28 cellular contexts compared by ENCODE assay signal in genomic region chr6:170394980-170395379, GRCh38.
"Had no signal": no experiment of that assay in that cellular context is flagged by ENCODE, and none has a peak within 500 bp of the region (broad histone marks: within the 10 kb centered on the region; RNA-seq: fewer than 3 reads in every experiment).

No MANE protein-coding gene starts in this region.

- DNase-seq: stimulated activated CD4-positive, alpha-beta T cell treated with anti-CD3 and anti-CD28 coated beads, Interleukin-2, amount 100 ng/mL, for 24 hours; stimulated activated CD4-positive, alpha-beta T cell treated with anti-CD3 and anti-CD28 coated beads, Interleukin-2, amount 100 ng/mL, for 48 hours; stimulated activated CD4-positive, alpha-beta T cell treated with anti-CD3 and anti-CD28 coated beads, Interleukin-4, amount 100 ng/mL, for 1 hour; stimulated activated CD4-positive, alpha-beta T cell treated with anti-CD3 and anti-CD28 coated beads, Interleukin-4, amount 100 ng/mL, for 24 hours; stimulated activated CD4-positive, alpha-beta T cell treated with anti-CD3 and anti-CD28 coated beads, Interleukin-4, amount 100 ng/mL, for 4 hours; stimulated activated CD8-positive, alpha-beta memory T cell treated with anti-CD3 and anti-CD28 coated beads, Interleukin-4, amount 100 ng/mL, for 48 hours; stimulated activated naive B cell treated with anti-CD40 and anti-IgM and Interleukin-4, amounts not matched to agents 10 μg/mL and 1 μg/mL and 100 μg/mL, for 72 hours; stimulated activated naive CD4-positive, alpha-beta T cell treated with Interleukin-2 at 50 U/mL for 16 hours; stimulated activated naive CD8-positive, alpha-beta T cell treated with anti-CD3 and anti-CD28 coated beads, Interleukin-15, amount 100 ng/mL, for 72 hours; stimulated activated naive CD8-positive, alpha-beta T cell treated with anti-CD3 and anti-CD28 coated beads, Interleukin-15, Interleukin-2, amounts not matched to agents 100 U/mL and 50 U/mL, for 24 hours; stomach; substantia nigra; testis; thyroid gland; tibial artery; transverse colon; trophoblast cell; upper lobe of left lung; upper lobe of right lung; uterus had no signal

- H3K36me3 ChIP-seq: uterus had no signal

- ATAC-seq: stimulated activated memory B cell treated with anti-CD40 and anti-IgM and Interleukin-4, amounts not matched to agents 10 μg/mL and 1 μg/mL and 100 μg/mL, for 72 hours; stimulated activated naive B cell treated with anti-CD40 and anti-IgM and Interleukin-4, amounts not matched to agents 10 μg/mL and 1 μg/mL and 100 μg/mL, for 72 hours; upper lobe of right lung had no signal

- H3K27ac Mint-ChIP-seq: stimulated activated memory B cell treated with anti-CD40 and anti-IgM and Interleukin-4, amounts not matched to agents 10 μg/mL and 1 μg/mL and 100 μg/mL, for 72 hours; stimulated activated naive B cell treated with anti-CD40 and anti-IgM and Interleukin-4, amounts not matched to agents 10 μg/mL and 1 μg/mL and 100 μg/mL, for 72 hours; stimulated activated naive CD8-positive, alpha-beta T cell treated with anti-CD3 and anti-CD28 coated beads, Interleukin-15, amount 100 ng/mL, for 72 hours; stimulated activated naive CD8-positive, alpha-beta T cell treated with anti-CD3 and anti-CD28 coated beads, Interleukin-15, Interleukin-2, amounts not matched to agents 100 ng/mL and 50 ng/mL, for 24 hours; type B pancreatic cell had no signal

- H3K9me3 Mint-ChIP-seq: stimulated activated naive CD8-positive, alpha-beta T cell treated with anti-CD3 and anti-CD28 coated beads, Interleukin-15, amount 100 ng/mL, for 72 hours; stimulated activated naive CD8-positive, alpha-beta T cell treated with anti-CD3 and anti-CD28 coated beads, Interleukin-15, Interleukin-2, amounts not matched to agents 100 ng/mL and 50 ng/mL, for 24 hours; type B pancreatic cell had no signal

- H3K9me3 ChIP-seq: stomach, suprapubic skin, testis, thoracic aorta, thyroid gland, tibial artery, tibial nerve, transverse colon, upper lobe of left lung, upper lobe of right lung, uterus, vagina had no signal

- H3K27ac ChIP-seq: stomach, suprapubic skin, testis, thoracic aorta, thyroid gland, tibial artery, tibial nerve, transverse colon, upper lobe of left lung, upper lobe of right lung, uterus, vagina had no signal

- H3K27me3 ChIP-seq: stomach, suprapubic skin, testis, thyroid gland, tibial artery, tibial nerve, transverse colon, upper lobe of left lung, upper lobe of right lung, uterus, vagina had no signal

- H3K4me3 Mint-ChIP-seq: stimulated activated memory B cell treated with anti-CD40 and anti-IgM and Interleukin-4, amounts not matched to agents 10 μg/mL and 1 μg/mL and 100 μg/mL, for 72 hours; stimulated activated naive B cell treated with anti-CD40 and anti-IgM and Interleukin-4, amounts not matched to agents 10 μg/mL and 1 μg/mL and 100 μg/mL, for 72 hours; stimulated activated naive CD8-positive, alpha-beta T cell treated with anti-CD3 and anti-CD28 coated beads, Interleukin-15, amount 100 ng/mL, for 72 hours; stimulated activated naive CD8-positive, alpha-beta T cell treated with anti-CD3 and anti-CD28 coated beads, Interleukin-15, Interleukin-2, amounts not matched to agents 100 ng/mL and 50 ng/mL, for 24 hours; type B pancreatic cell had no signal

- H3K4me3 ChIP-seq: stomach, suprapubic skin, testis, thoracic aorta, thyroid gland, tibial artery, tibial nerve, transverse colon, upper lobe of left lung, upper lobe of right lung, uterus, vagina had no signal

- H3K4me1 Mint-ChIP-seq: stimulated activated memory B cell treated with anti-CD40 and anti-IgM and Interleukin-4, amounts not matched to agents 10 μg/mL and 1 μg/mL and 100 μg/mL, for 72 hours had no signal

- H3K27me3 Mint-ChIP-seq: stimulated activated memory B cell treated with anti-CD40 and anti-IgM and Interleukin-4, amounts not matched to agents 10 μg/mL and 1 μg/mL and 100 μg/mL, for 72 hours; stimulated activated naive B cell treated with anti-CD40 and anti-IgM and Interleukin-4, amounts not matched to agents 10 μg/mL and 1 μg/mL and 100 μg/mL, for 72 hours; stimulated activated naive CD8-positive, alpha-beta T cell treated with anti-CD3 and anti-CD28 coated beads, Interleukin-15, amount 100 ng/mL, for 72 hours; stimulated activated naive CD8-positive, alpha-beta T cell treated with anti-CD3 and anti-CD28 coated beads, Interleukin-15, Interleukin-2, amounts not matched to agents 100 ng/mL and 50 ng/mL, for 24 hours; type B pancreatic cell had no signal

- H3K4me1 ChIP-seq: suprapubic skin, testis, thyroid gland, tibial artery, tibial nerve, transverse colon, upper lobe of right lung, uterus, vagina had no signal

- FAIRE-seq: urothelium cell line had no signal
